ENCODE assay signal across 8 cellular contexts in genomic region chr9:120928015-120928719, GRCh38. TPM values are rescaled to one million over a fixed set of nuclear protein-coding genes. Genes with fewer than 3 reads are reported as not detected.
DNase-seq lines count a peak whose midpoint lies in the region; ATAC-seq and TF ChIP-seq lines count a peak whose summit lies in the region.

No MANE protein-coding gene starts in this region.

- H3F3A ChIP-seq in neural progenitor cell (ENCODE audit: low read depth): peaks cover 13% of the 10 kb centered on the region

- H3K36me3 Mint-ChIP-seq in activated T-cell treated with anti-CD3 and anti-CD28 coated beads, Interleukin-2, amount 50 U/mL, for 24 hours (ENCODE audit: low read depth): peaks cover 56% of the 10 kb centered on the region
- no peaks in the 10 kb centered on the region for H3K36me3 Mint-ChIP-seq in neural progenitor cell

- H3K36me3 ChIP-seq in neural progenitor cell: no peaks in the 10 kb centered on the region

- peak overlapping the region; percentile 98 for H3K27ac Mint-ChIP-seq in activated T-cell treated with anti-CD3 and anti-CD28 coated beads, Interleukin-2, amount 50 U/mL, for 24 hours
- no peak overlapping the region for H3K27ac Mint-ChIP-seq in neural progenitor cell

- H3K4me3 Mint-ChIP-seq in activated T-cell treated with anti-CD3 and anti-CD28 coated beads, Interleukin-2, amount 50 U/mL, for 24 hours: peak overlapping the region; percentile 98
- H3K4me3 Mint-ChIP-seq in neural progenitor cell: peak overlapping the region; percentile 76

- H3K9me3 ChIP-seq in neural progenitor cell (ENCODE audit: low read depth): no peaks in the 10 kb centered on the region

- no peak for ATAC-seq in GM18502 (IDR thresholded peaks at IDR 0.05; ENCODE audit: poor library complexity, unreplicated experiment)
- no peak for ATAC-seq in GM19324 (IDR thresholded peaks at IDR 0.05; ENCODE audit: low FRiP score, unreplicated experiment)

- H3K79me2 ChIP-seq in neural progenitor cell (ENCODE audit: low read depth): no peaks in the 10 kb centered on the region

- H3K27ac ChIP-seq in neural progenitor cell: no peak overlapping the region

- H3K9me3 Mint-ChIP-seq in activated T-cell treated with anti-CD3 and anti-CD28 coated beads, Interleukin-2, amount 50 U/mL, for 24 hours: no peaks in the 10 kb centered on the region
- H3K9me3 Mint-ChIP-seq in neural progenitor cell: no peaks in the 10 kb centered on the region

- no peak for TF ChIP-seq CTCF in fibroblast of mammary gland (conservative IDR thresholded peaks at IDR 0.05; ENCODE audit: control insufficient read depth, insufficient read depth, low read depth, low read length)
- no peak for TF ChIP-seq CTCF in neural progenitor cell (IDR thresholded peaks at IDR 0.05)

- peaks cover 4% of the 10 kb centered on the region for H3K4me1 ChIP-seq in neural progenitor cell

- peaks cover 75% of the 10 kb centered on the region for H3K4me1 Mint-ChIP-seq in activated T-cell treated with anti-CD3 and anti-CD28 coated beads, Interleukin-2, amount 50 U/mL, for 24 hours (ENCODE audit: low read depth)
- peaks cover 18% of the 10 kb centered on the region for H3K4me1 Mint-ChIP-seq in neural progenitor cell

- DNase-seq in activated T-cell treated with anti-CD3 and anti-CD28 coated beads, Interleukin-2, amount 50 U/mL, for 24 hours: peak; percentile 73
- no peak for DNase-seq in activated T-cell treated with anti-CD3 and anti-CD28 coated beads, Interleukin-2, amount 50 U/mL, for 1 hour
- peak; percentile 6 to 58 for DNase-seq in activated CD4-positive, alpha-beta T cell treated with anti-CD3 and anti-CD28 coated beads for 4 hours
- DNase-seq in fibroblast of mammary gland (ENCODE audit: low read depth) (no peak), neural progenitor cell (ENCODE audit: low spot score) (peak; percentile 39), KG1 (lab: John Stamatoyannopoulos, UW) (no peak)

- H3K4me3 ChIP-seq in fibroblast of mammary gland (ENCODE audit: control insufficient read depth, low read depth, low read length): peak overlapping the region; percentile 48
- peak overlapping the region; percentile 63 for H3K4me3 ChIP-seq in neural progenitor cell

- H3K27me3 Mint-ChIP-seq in activated T-cell treated with anti-CD3 and anti-CD28 coated beads, Interleukin-2, amount 50 U/mL, for 24 hours: no peaks in the 10 kb centered on the region
- peaks cover 4% of the 10 kb centered on the region for H3K27me3 Mint-ChIP-seq in neural progenitor cell (ENCODE audit: insufficient read depth, low read depth)

- H3K9ac ChIP-seq in neural progenitor cell: no peak overlapping the region

- H2AFZ ChIP-seq in neural progenitor cell (replicated peaks): peak overlapping the region; percentile 96

- peaks cover 14% of the 10 kb centered on the region for H3K27me3 ChIP-seq in neural progenitor cell

- peak overlapping the region; percentile 91 for H3K4me2 ChIP-seq in neural progenitor cell

- no peaks in the 10 kb centered on the region for H4K20me1 ChIP-seq in neural progenitor cell (ENCODE audit: low read depth)

RNA-seq across cellular contexts. Expression of gene TRAF1, which starts 1.6 kb away (rescaled TPM):
- total RNA-seq in neural progenitor cell (ENCODE audit: low replicate concordance): 3.2 and 4.5 TPM in 2 replicates

RNA-seq across cellular contexts. Expression of gene PHF19, which starts 51.2 kb away (rescaled TPM):
- total RNA-seq in neural progenitor cell (ENCODE audit: low replicate concordance): 27.4 and 45.1 TPM in 2 replicates

Comparison
In these comparisons a context has a peak if more than half of its experiments do, and no peak if none do; other contexts are left out.
1. DNase-seq: peak in activated T-cell treated with anti-CD3 and anti-CD28 coated beads, Interleukin-2, amount 50 U/mL, for 24 hours (single experiment), activated CD4-positive, alpha-beta T cell treated with anti-CD3 and anti-CD28 coated beads for 4 hours (2 of 2) and neural progenitor cell (single experiment); none in activated T-cell treated with anti-CD3 and anti-CD28 coated beads, Interleukin-2, amount 50 U/mL, for 1 hour (single experiment), fibroblast of mammary gland (single experiment) and KG1 (single experiment).